ENCODE assay signal across 8 cellular contexts in the genomic region with DNA sequence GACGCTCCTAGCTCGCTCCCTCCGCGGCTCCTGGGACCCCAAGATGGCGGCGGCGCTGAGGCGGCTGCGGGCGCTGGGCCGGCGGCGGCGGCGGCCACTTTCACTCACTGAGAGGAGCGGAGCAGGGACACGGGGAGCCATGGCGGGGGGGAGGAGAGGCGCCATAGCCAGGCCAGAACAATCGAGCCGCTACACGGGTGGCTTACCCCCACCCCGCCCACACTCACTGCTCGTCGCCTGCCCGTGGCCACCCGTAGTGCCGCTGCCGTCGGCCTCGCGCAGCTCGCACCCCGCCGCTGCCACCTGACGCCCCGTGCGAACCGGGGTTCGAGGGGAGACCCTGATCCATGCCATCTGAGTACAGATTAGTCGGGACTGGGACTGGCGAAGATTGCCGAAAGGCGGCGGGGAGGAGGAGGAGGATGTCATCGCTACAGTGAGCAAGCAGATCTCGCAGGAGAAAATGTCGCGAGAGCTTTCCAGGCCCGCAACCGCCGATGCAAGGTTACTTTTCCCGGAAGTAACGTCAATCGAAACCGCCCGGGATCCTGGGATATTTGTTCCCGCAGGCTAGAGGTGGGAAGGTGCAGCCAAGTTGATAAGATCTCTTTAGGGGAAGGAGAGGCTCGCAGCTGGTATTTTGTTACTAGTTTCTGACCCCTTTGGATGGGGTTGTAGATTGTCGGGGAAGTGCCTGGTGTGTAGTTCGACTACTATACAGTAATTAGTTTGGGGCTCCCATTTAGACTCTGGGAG. TPM values are rescaled to one million over a fixed set of nuclear protein-coding genes. Genes with fewer than 3 reads are reported as not detected.
DNase-seq lines count a peak whose midpoint lies in the region; ATAC-seq and TF ChIP-seq lines count a peak whose summit lies in the region.

TSS of gene INO80 (minus strand) at position 165 of the 756 bp plus-strand sequence. CDS start 19,970 bp downstream, outside the sequence.

- POLR2A ChIA-PET in WTC11 (lab: Charles Lee), result interaction anchor here (0.6 to 1.5 kb wide), 9 partner anchors 15 to 216 kb away, joined by 3 to 7 read pairs (median 4); partner anchors contain the start of genes CHAC1, CHP1, NUSAP1 and OIP5

- peak within 1 kb of the TSS; percentile 92 to 96 for H3K4me3 ChIP-seq in cardiac fibroblast (replicated peaks in 1 of 2; ENCODE audit: low read depth in 2 of 2, low read length in 2 of 2)

- H3K4me3 Mint-ChIP-seq in WTC11 (peak within 1 kb of the TSS; percentile 90), immature natural killer cell (peak within 1 kb of the TSS; percentile 92 to 99 (median 98))

- in situ Hi-C loops in ACHN (cut with HindIII; ENCODE audit: low pct_ligation_motif_present, low pct_unique_long_range_greater_than_20kb, low sequenced_read_pairs), result no loop called here

- CTCF ChIA-PET in WTC11 (lab: Charles Lee), result interaction anchor here (1.0 to 1.5 kb wide), 4 partner anchors 115 to 216 kb away, joined by 3 to 9 read pairs (median 4); partner anchors contain the start of genes CHP1, NUSAP1 and OIP5

- H3K9me3 Mint-ChIP-seq in WTC11 (no peaks in the 10 kb centered on the region), immature natural killer cell (peaks cover 0 to 2% (median 0%) of the 10 kb centered on the region in 6 donors)

- H3K36me3 Mint-ChIP-seq in WTC11 (0 out of 2 replicates have a peak, but pooled peaks cover 6% of the 10 kb centered on the region), immature natural killer cell (peaks cover 0 to 4% (median 0%) of the 10 kb centered on the region in 3 donors)

- peak; percentile 81 for ATAC-seq in GM18907 (IDR thresholded peaks at IDR 0.05; ENCODE audit: unreplicated experiment)
- peak; percentile 66 for ATAC-seq in HG03159 (IDR thresholded peaks at IDR 0.05; ENCODE audit: unreplicated experiment)
- peak; percentile 89 for ATAC-seq in WTC11

- TF ChIP-seq CTCF in WTC11 (IDR thresholded peaks at IDR 0.05), result no peak
- TF ChIP-seq CTCF in cardiac fibroblast (IDR thresholded peaks at IDR 0.05; ENCODE audit: low read depth, low read length), result no peak

- H3K4me1 Mint-ChIP-seq in WTC11, result peaks cover 7% of the 10 kb centered on the region; the same call in 1 of the 2 replicates
- H3K4me1 Mint-ChIP-seq in immature natural killer cell, result peaks cover 27 to 33% of the 10 kb centered on the region in 2 donors

- peak; percentile 98 for DNase-seq in ACHN
- peak; percentile 98 for DNase-seq in NCI-H226
- peak; percentile 99 for DNase-seq in WTC11 (ENCODE audit: low spot score)
- DNase-seq in cardiac fibroblast (ENCODE audit: low read depth in 2 of 2), result peak; percentile 99
- DNase-seq in immature natural killer cell, result peak; percentile 96 to 97 (median 97)
- peak; percentile 94 for DNase-seq in smooth muscle cell of the brain vasculature (ENCODE audit: low read depth, low spot score)

- H3K27ac Mint-ChIP-seq in WTC11 (peak within 1 kb of the TSS; percentile 100), immature natural killer cell (peak within 1 kb of the TSS; percentile 95 to 100 (median 100))

- H3K27me3 Mint-ChIP-seq in WTC11 (ENCODE audit: low read depth) (no peaks in the 10 kb centered on the region; the same call in 1 of the 2 replicates), immature natural killer cell (ENCODE audit: low read depth in 3 of 3) (peaks cover 5 to 19% (median 14%) of the 10 kb centered on the region in 3 donors)

TF ChIP-seq in WTC11, 78 proteins besides CTCF, POLR2A, EP300 and RAD21 (continues in another document):
- TF ChIP-seq, protein P1, sequence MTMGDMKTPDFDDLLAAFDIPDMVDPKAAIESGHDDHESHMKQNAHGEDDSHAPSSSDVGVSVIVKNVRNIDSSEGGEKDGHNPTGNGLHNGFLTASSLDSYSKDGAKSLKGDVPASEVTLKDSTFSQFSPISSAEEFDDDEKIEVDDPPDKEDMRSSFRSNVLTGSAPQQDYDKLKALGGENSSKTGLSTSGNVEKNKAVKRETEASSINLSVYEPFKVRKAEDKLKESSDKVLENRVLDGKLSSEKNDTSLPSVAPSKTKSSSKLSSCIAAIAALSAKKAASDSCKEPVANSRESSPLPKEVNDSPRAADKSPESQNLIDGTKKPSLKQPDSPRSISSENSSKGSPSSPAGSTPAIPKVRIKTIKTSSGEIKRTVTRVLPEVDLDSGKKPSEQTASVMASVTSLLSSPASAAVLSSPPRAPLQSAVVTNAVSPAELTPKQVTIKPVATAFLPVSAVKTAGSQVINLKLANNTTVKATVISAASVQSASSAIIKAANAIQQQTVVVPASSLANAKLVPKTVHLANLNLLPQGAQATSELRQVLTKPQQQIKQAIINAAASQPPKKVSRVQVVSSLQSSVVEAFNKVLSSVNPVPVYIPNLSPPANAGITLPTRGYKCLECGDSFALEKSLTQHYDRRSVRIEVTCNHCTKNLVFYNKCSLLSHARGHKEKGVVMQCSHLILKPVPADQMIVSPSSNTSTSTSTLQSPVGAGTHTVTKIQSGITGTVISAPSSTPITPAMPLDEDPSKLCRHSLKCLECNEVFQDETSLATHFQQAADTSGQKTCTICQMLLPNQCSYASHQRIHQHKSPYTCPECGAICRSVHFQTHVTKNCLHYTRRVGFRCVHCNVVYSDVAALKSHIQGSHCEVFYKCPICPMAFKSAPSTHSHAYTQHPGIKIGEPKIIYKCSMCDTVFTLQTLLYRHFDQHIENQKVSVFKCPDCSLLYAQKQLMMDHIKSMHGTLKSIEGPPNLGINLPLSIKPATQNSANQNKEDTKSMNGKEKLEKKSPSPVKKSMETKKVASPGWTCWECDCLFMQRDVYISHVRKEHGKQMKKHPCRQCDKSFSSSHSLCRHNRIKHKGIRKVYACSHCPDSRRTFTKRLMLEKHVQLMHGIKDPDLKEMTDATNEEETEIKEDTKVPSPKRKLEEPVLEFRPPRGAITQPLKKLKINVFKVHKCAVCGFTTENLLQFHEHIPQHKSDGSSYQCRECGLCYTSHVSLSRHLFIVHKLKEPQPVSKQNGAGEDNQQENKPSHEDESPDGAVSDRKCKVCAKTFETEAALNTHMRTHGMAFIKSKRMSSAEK (CRISPR knock-in tag; IDR thresholded peaks at IDR 0.05; ENCODE audit: borderline replicate concordance), result no peak
- TF ChIP-seq EMX1 (CRISPR knock-in tag; IDR thresholded peaks at IDR 0.05) (no peak), ZNF423 (CRISPR knock-in tag; IDR thresholded peaks at IDR 0.05) (no peak), CREM (CRISPR knock-in tag; IDR thresholded peaks at IDR 0.05) (peak; percentile 63), ZNF263 (CRISPR knock-in tag; IDR thresholded peaks at IDR 0.05; ENCODE audit: low read depth) (no peak), JUN (CRISPR knock-in tag; IDR thresholded peaks at IDR 0.05) (peak; percentile 41; the same call in 1 of the 2 replicates), OVOL2 (CRISPR knock-in tag; IDR thresholded peaks at IDR 0.05; ENCODE audit: borderline replicate concordance) (no peak), GABPB1 (CRISPR knock-in tag; IDR thresholded peaks at IDR 0.05) (peak; percentile 65), ZNF138 (CRISPR knock-in tag; conservative IDR thresholded peaks at IDR 0.05) (no peak), MXD4 (CRISPR knock-in tag; IDR thresholded peaks at IDR 0.05; ENCODE audit: borderline replicate concordance) (no peak), NFE2L1 (CRISPR knock-in tag; IDR thresholded peaks at IDR 0.05) (peak; percentile 91), SMAD3 (CRISPR knock-in tag; IDR thresholded peaks at IDR 0.05; ENCODE audit: borderline replicate concordance) (peak; percentile 89), FOXP4 (CRISPR knock-in tag; IDR thresholded peaks at IDR 0.05) (peak; percentile 77; the same call in 1 of the 2 replicates), FOXJ3 (CRISPR knock-in tag; IDR thresholded peaks at IDR 0.05; ENCODE audit: borderline replicate concordance) (no peak), ZNF396 (CRISPR knock-in tag; IDR thresholded peaks at IDR 0.05; ENCODE audit: borderline replicate concordance) (no peak), NR1H2 (CRISPR knock-in tag; IDR thresholded peaks at IDR 0.05) (no peak), ZNF416 (CRISPR knock-in tag; IDR thresholded peaks at IDR 0.05) (peak; percentile 60; the same call in 1 of the 2 replicates)
- TF ChIP-seq, protein P2, sequence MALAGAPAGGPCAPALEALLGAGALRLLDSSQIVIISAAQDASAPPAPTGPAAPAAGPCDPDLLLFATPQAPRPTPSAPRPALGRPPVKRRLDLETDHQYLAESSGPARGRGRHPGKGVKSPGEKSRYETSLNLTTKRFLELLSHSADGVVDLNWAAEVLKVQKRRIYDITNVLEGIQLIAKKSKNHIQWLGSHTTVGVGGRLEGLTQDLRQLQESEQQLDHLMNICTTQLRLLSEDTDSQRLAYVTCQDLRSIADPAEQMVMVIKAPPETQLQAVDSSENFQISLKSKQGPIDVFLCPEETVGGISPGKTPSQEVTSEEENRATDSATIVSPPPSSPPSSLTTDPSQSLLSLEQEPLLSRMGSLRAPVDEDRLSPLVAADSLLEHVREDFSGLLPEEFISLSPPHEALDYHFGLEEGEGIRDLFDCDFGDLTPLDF (CRISPR knock-in tag; IDR thresholded peaks at IDR 0.05), result no peak

RNA-seq across cellular contexts. Expression of gene INO80, which starts in this region (rescaled TPM):
- 19.5 to 20.9 TPM (median 20.6 TPM) in 3 replicates for total RNA-seq in WTC11 (2021)
- 1 to 10 TPM in 2 of 3 donors, under 1 TPM in 1; 0.50 to 5.4 (median 2.4) TPM for polyA plus RNA-seq in immature natural killer cell

Comparison
In these comparisons a context has a peak if more than half of its experiments do, and no peak if none do; other contexts are left out.
1. Peak in every context shown above with its lines: DNase-seq, ATAC-seq and H3K4me3 ChIP-seq.